Comparison of ENCODE assay signal across 8 cellular contexts in genomic region chr1:183915634-183916510, GRCh38.
DNase-seq lines count a peak whose midpoint lies in the region; ATAC-seq, FAIRE-seq and TF ChIP-seq lines count a peak whose summit lies in the region.

No MANE protein-coding gene starts in this region.

- in situ Hi-C loops in HepG2 (cut with HindIII; ENCODE audit: extremely low pct_ligation_motif_present, low pct_unique_long_range_greater_than_20kb): no loop called here

- TF ChIP-seq POLR2A in GM18505 (IDR thresholded peaks at IDR 0.05; ENCODE audit: borderline replicate concordance, extremely low read depth, insufficient read depth, insufficient read length): no peak
- TF ChIP-seq POLR2A in HepG2 (IDR thresholded peaks at IDR 0.05; ENCODE audit: insufficient read depth in 1 of 2, low read depth in 2 of 2, low read length in 2 of 2): no peak

- ATAC-seq in GM18505 (IDR thresholded peaks at IDR 0.05; ENCODE audit: unreplicated experiment) (peak; percentile 37), HG03378 (IDR thresholded peaks at IDR 0.05; ENCODE audit: unreplicated experiment) (peak; percentile 37), HepG2 (peak; percentile 95)

- H3K4me2 ChIP-seq in HepG2 (ENCODE audit: low read depth, low read length): peak overlapping the region; percentile 5; the same call in 1 of the 2 replicates

- no peak overlapping the region for H2AFZ ChIP-seq in HepG2 (ENCODE audit: low read length)

- no peak for TF ChIP-seq EP300 in HepG2 (IDR thresholded peaks at IDR 0.05; ENCODE audit: low read depth in 2 of 2, low read length in 2 of 2)
- TF ChIP-seq EP300 in HepG2 (CRISPR knock-in tag; IDR thresholded peaks at IDR 0.05; ENCODE audit: borderline replicate concordance): no peak

- peak; percentile 46 for DNase-seq in 8988T
- DNase-seq in NCI-H524 treated with DMSO at 0.1 percent for 48 hours (lab: John Stamatoyannopoulos, UW): peak; percentile 5
- peak; percentile 78 for DNase-seq in activated CD4-positive, alpha-beta T cell treated with anti-CD3 and anti-CD28 coated beads for 48 hours
- peak; percentile 83 for DNase-seq in HepG2 (ENCODE audit: low spot score)
- DNase-seq in stimulated activated CD4-positive, alpha-beta T cell treated with anti-CD3 and anti-CD28 coated beads, Interleukin-4, amount 100 ng/mL, for 1 hour: peak; percentile 54

- peaks cover 4% of the 10 kb centered on the region; the same call in 1 of the 2 replicates for H3K4me1 ChIP-seq in HepG2 (ENCODE audit: insufficient read depth, low read length)

- peak; percentile 86 for TF ChIP-seq RAD21 in HepG2 (CRISPR knock-in tag; IDR thresholded peaks at IDR 0.05)

- no peak overlapping the region for H3K9ac ChIP-seq in HepG2 (ENCODE audit: insufficient read depth, low read depth, low read length)

- peak; percentile 63 for FAIRE-seq in HepG2 (lab: Jason Lieb, UNC)

- TF ChIP-seq CTCF in HepG2 (CRISPR knock-in tag; IDR thresholded peaks at IDR 0.05): peak; percentile 91

- H3K27me3 ChIP-seq in HepG2 (ENCODE audit: control insufficient read depth in 1 of 2, insufficient read depth in 2 of 2, low read length in 2 of 2): no peaks in the 10 kb centered on the region

- CTCF ChIA-PET in HepG2 (lab: Yijun Ruan, JAX; ENCODE audit: low intra/inter-chr PET ratio, low total read pairs): interaction anchor here (0.6 to 2.4 kb wide), 4 partner anchors 230 to 306 kb away, joined by 3 to 36 read pairs (median 3); no protein-coding TSS in a partner anchor

- no peaks in the 10 kb centered on the region for H3K9me3 ChIP-seq in HepG2 (ENCODE audit: low read length)

- POLR2A ChIA-PET in HepG2 (lab: Yijun Ruan, JAX): interaction anchor here (0.9 to 1.1 kb wide), 3 partner anchors 73 to 260 kb away, joined by 3 to 4 read pairs (median 4); partner anchors contain the start of gene RGL1

- peaks cover 12 to 14% of the 10 kb centered on the region in 2 experiments; a peak in 4 of 5 replicates for H3K36me3 ChIP-seq in HepG2 (replicated peaks in 1 of 2; ENCODE audit: control insufficient read depth in 1 of 2, insufficient read depth in 2 of 2, low read length in 2 of 2)

- intact Hi-C loops in HepG2 (cut with micrococcal nuclease; ENCODE audit: unreplicated experiment): loop anchor here (1.0 to 5.0 kb wide), 5 partner anchors 104 to 279 kb away; partner anchors contain the start of gene ARPC5

- BruUV-seq in HepG2 (replicated peaks; lab: Mats Ljungman, UMichigan): no TSS peak

- H3K4me3 ChIP-seq in HepG2 (replicated peaks in 1 of 3; ENCODE audit: insufficient read depth in 1 of 3, low read depth in 2 of 3, low read length in 3 of 3): no peak overlapping the region

- H3K27ac ChIP-seq in cingulate gyrus (ENCODE audit: low read depth, low read length) (peak overlapping the region; percentile 73), HepG2 (ENCODE audit: extremely low read length, insufficient read depth, low read length) (no peak overlapping the region)

- H3K79me2 ChIP-seq in HepG2 (ENCODE audit: insufficient read depth, low read length): no peaks in the 10 kb centered on the region

- 33% methylated on average over 8 of the region's 9 CpGs for WGBS in HepG2 (ENCODE audit: low lambda C conversion rate)

- no peaks in the 10 kb centered on the region for H4K20me1 ChIP-seq in HepG2 (ENCODE audit: insufficient read depth, low read length)

TF ChIP-seq in HepG2, 621 proteins besides CTCF, POLR2A, EP300 and RAD21 (continues in another document):
- TF ChIP-seq SMC3 (IDR thresholded peaks at IDR 0.05; ENCODE audit: low read length): peak; percentile 97
- TF ChIP-seq, protein P1, sequence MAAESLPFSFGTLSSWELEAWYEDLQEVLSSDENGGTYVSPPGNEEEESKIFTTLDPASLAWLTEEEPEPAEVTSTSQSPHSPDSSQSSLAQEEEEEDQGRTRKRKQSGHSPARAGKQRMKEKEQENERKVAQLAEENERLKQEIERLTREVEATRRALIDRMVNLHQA (CRISPR knock-in tag; IDR thresholded peaks at IDR 0.05): no peak
- TF ChIP-seq, protein P2, sequence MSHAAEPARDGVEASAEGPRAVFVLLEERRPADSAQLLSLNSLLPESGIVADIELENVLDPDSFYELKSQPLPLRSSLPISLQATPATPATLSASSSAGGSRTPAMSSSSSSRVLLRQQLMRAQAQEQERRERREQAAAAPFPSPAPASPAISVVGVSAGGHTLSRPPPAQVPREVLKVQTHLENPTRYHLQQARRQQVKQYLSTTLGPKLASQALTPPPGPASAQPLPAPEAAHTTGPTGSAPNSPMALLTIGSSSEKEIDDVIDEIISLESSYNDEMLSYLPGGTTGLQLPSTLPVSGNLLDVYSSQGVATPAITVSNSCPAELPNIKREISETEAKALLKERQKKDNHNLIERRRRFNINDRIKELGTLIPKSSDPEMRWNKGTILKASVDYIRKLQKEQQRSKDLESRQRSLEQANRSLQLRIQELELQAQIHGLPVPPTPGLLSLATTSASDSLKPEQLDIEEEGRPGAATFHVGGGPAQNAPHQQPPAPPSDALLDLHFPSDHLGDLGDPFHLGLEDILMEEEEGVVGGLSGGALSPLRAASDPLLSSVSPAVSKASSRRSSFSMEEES (CRISPR knock-in tag; IDR thresholded peaks at IDR 0.05): peak; percentile 45; the same call in 1 of the 2 replicates
- TF ChIP-seq ZNF879 (CRISPR knock-in tag; IDR thresholded peaks at IDR 0.05): 0 out of 2 replicates have a peak, but pooled peaks have one; percentile 48
- TF ChIP-seq MXI1 (IDR thresholded peaks at IDR 0.05; ENCODE audit: borderline replicate concordance, low read depth, low read length): peak; percentile 23; the same call in 1 of the 3 replicates
- peak; percentile 27; the same call in 1 of the 2 replicates for TF ChIP-seq KAT8 (CRISPR knock-in tag; IDR thresholded peaks at IDR 0.05)
- 0 out of 2 replicates have a peak, but pooled peaks have one; percentile 15 for TF ChIP-seq MIXL1 (CRISPR knock-in tag; IDR thresholded peaks at IDR 0.05)
- TF ChIP-seq, protein P3, sequence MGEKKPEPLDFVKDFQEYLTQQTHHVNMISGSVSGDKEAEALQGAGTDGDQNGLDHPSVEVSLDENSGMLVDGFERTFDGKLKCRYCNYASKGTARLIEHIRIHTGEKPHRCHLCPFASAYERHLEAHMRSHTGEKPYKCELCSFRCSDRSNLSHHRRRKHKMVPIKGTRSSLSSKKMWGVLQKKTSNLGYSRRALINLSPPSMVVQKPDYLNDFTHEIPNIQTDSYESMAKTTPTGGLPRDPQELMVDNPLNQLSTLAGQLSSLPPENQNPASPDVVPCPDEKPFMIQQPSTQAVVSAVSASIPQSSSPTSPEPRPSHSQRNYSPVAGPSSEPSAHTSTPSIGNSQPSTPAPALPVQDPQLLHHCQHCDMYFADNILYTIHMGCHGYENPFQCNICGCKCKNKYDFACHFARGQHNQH (CRISPR knock-in tag; IDR thresholded peaks at IDR 0.05): 0 out of 2 replicates have a peak, but pooled peaks have one; percentile 33
- peak; percentile 82 for TF ChIP-seq FOSL2 (CRISPR knock-in tag; IDR thresholded peaks at IDR 0.05)
- TF ChIP-seq, protein P4, sequence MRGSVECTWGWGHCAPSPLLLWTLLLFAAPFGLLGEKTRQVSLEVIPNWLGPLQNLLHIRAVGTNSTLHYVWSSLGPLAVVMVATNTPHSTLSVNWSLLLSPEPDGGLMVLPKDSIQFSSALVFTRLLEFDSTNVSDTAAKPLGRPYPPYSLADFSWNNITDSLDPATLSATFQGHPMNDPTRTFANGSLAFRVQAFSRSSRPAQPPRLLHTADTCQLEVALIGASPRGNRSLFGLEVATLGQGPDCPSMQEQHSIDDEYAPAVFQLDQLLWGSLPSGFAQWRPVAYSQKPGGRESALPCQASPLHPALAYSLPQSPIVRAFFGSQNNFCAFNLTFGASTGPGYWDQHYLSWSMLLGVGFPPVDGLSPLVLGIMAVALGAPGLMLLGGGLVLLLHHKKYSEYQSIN (CRISPR knock-in tag; IDR thresholded peaks at IDR 0.05; ENCODE audit: borderline replicate concordance): no peak
- TF ChIP-seq, protein P5, sequence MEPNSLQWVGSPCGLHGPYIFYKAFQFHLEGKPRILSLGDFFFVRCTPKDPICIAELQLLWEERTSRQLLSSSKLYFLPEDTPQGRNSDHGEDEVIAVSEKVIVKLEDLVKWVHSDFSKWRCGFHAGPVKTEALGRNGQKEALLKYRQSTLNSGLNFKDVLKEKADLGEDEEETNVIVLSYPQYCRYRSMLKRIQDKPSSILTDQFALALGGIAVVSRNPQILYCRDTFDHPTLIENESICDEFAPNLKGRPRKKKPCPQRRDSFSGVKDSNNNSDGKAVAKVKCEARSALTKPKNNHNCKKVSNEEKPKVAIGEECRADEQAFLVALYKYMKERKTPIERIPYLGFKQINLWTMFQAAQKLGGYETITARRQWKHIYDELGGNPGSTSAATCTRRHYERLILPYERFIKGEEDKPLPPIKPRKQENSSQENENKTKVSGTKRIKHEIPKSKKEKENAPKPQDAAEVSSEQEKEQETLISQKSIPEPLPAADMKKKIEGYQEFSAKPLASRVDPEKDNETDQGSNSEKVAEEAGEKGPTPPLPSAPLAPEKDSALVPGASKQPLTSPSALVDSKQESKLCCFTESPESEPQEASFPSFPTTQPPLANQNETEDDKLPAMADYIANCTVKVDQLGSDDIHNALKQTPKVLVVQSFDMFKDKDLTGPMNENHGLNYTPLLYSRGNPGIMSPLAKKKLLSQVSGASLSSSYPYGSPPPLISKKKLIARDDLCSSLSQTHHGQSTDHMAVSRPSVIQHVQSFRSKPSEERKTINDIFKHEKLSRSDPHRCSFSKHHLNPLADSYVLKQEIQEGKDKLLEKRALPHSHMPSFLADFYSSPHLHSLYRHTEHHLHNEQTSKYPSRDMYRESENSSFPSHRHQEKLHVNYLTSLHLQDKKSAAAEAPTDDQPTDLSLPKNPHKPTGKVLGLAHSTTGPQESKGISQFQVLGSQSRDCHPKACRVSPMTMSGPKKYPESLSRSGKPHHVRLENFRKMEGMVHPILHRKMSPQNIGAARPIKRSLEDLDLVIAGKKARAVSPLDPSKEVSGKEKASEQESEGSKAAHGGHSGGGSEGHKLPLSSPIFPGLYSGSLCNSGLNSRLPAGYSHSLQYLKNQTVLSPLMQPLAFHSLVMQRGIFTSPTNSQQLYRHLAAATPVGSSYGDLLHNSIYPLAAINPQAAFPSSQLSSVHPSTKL (CRISPR knock-in tag; IDR thresholded peaks at IDR 0.05): peak; percentile 43; the same call in 1 of the 2 replicates
- TF ChIP-seq BHLHE40 (IDR thresholded peaks at IDR 0.05; ENCODE audit: low read length): peak; percentile 97
- TF ChIP-seq GATAD2A (CRISPR knock-in tag; IDR thresholded peaks at IDR 0.05): peak; percentile 36; the same call in 1 of the 2 replicates
- TF ChIP-seq KLF16 (CRISPR knock-in tag; IDR thresholded peaks at IDR 0.05): 0 out of 4 replicates have a peak, but pooled peaks of 1 of the 2 experiments have one; percentile 51

Comparison
In these comparisons a context has a peak if more than half of its experiments do, and no peak if none do; other contexts are left out.
1. DNase-seq: peak in every context shown above with its lines; median percentile 83 in HepG2; 78 in activated CD4-positive, alpha-beta T cell treated with anti-CD3 and anti-CD28 coated beads for 48 hours; 54 in stimulated activated CD4-positive, alpha-beta T cell treated with anti-CD3 and anti-CD28 coated beads, Interleukin-4, amount 100 ng/mL, for 1 hour; 46 in 8988T; 5 in NCI-H524 treated with DMSO at 0.1 percent for 48 hours.
2. ATAC-seq: peak in every context shown above with its lines; median percentile 95 in HepG2; 37 in GM18505; 37 in HG03378.